ENCODE assay signal across 8 cellular contexts in the genomic region with DNA sequence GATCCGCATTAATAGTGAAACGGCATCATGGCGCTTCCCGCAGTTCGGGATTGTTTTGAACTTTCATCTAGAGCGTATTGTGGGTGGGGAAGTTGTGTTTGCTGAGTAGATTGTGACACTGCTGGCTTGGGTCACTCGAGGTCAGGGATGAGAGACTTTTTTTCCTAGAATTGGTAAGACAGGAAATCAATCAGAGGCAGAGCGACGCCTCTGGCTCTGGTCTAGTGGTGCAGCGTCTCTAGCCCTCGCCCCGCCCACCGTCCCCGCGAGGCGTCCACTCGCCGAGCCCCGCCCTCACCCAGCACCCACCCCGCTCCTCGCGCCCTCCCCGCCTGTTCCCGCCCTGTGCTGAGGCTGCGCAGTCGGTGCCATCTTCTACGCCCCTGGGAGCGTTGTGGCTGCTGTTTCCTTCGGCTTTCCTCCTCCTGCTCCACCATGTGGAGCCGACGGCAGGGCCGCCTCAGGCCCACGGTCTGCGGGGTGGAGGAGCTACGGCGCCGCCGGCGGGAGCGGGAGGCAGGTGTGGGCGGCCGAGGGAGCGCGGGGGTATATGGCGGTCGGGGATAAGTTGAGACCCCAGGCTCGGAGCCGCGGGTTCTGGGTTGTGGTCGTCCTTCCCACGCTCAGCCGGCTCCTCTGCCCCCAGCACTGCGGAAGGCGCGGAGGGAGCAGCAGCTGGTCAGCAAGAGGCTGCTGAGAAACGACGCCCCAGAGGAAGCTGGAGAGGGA. TPM values are rescaled to one million over a fixed set of nuclear protein-coding genes. Genes with fewer than 3 reads are reported as not detected.
A peak's percentile ranks its signal among the peaks of the same experiment; 100 is the strongest.
DNase-seq lines count a peak whose midpoint lies in the region; ATAC-seq, FAIRE-seq and TF ChIP-seq lines count a peak whose summit lies in the region.

Gene TMCO6, plus strand, starts transcription at position 359 of the 729 bp plus-strand sequence. Its CDS starts 77 bp downstream, at position 436.

- H3K9me3 ChIP-seq in DND-41 (ENCODE audit: insufficient read depth, low read length, severe bottlenecking) (no peaks in the 10 kb centered on the region), Karpas-422 (ENCODE audit: low read length) (no peaks in the 10 kb centered on the region)
- H3K9me3 ChIP-seq in naive thymus-derived CD4-positive, alpha-beta T cell (ENCODE audit: control insufficient read depth in 2 of 3, low read length in 3 of 3): no peaks in the 10 kb centered on the region

- intact Hi-C loops in naive thymus-derived CD4-positive, alpha-beta T cell (cut with micrococcal nuclease): loop anchor here (1.0 to 5.0 kb wide), 18 partner anchors 8 to 1442 kb away; partner anchors contain the start of genes ANKHD1 (in 2 of the 2), APBB3 (in 2 of the 2), CYSTM1 (in 2 of the 2) and EIF4EBP3 (in 2 of the 2)

- H3K4me1 ChIP-seq in DND-41 (ENCODE audit: insufficient read depth, low read length) (peaks cover 41% of the 10 kb centered on the region), Karpas-422 (ENCODE audit: low read length) (peaks cover 17% of the 10 kb centered on the region)
- peaks cover 6% of the 10 kb centered on the region in 2 donors for H3K4me1 ChIP-seq in naive thymus-derived CD4-positive, alpha-beta T cell (ENCODE audit: control insufficient read depth in 2 of 2, insufficient read depth in 2 of 2, low read length in 2 of 2)

- H3K27me3 Mint-ChIP-seq in naive thymus-derived CD4-positive, alpha-beta T cell: no peaks in the 10 kb centered on the region
- no peaks in the 10 kb centered on the region for H3K27me3 Mint-ChIP-seq in stimulated activated naive B cell treated with anti-CD40 and anti-IgM and Interleukin-4, amounts not matched to agents 10 μg/mL and 1 μg/mL and 100 μg/mL, for 72 hours

- peak within 1 kb of the TSS; percentile 91 for H3K27ac ChIP-seq in DND-41 (ENCODE audit: low read length)
- H3K27ac ChIP-seq in Karpas-422 (ENCODE audit: low read length): peak within 1 kb of the TSS; percentile 38; the same call in 1 of the 2 replicates
- H3K27ac ChIP-seq in naive thymus-derived CD4-positive, alpha-beta T cell (ENCODE audit: low read depth, low read length): peak within 1 kb of the TSS; percentile 79

- ATAC-seq in DND-41 (ENCODE audit: insufficient read depth, low read depth) (peak; percentile 93), GM21786 (IDR thresholded peaks at IDR 0.05; ENCODE audit: unreplicated experiment) (peak; percentile 88)
- ATAC-seq in naive thymus-derived CD4-positive, alpha-beta T cell: peak; percentile 99
- peak; percentile 89 to 95 for ATAC-seq in stimulated activated naive B cell treated with anti-CD40 and anti-IgM and Interleukin-4, amounts not matched to agents 10 μg/mL and 1 μg/mL and 100 μg/mL, for 72 hours (replicated peaks)

- H3K4me1 Mint-ChIP-seq in naive thymus-derived CD4-positive, alpha-beta T cell: peaks cover 22 to 54% (median 40%) of the 10 kb centered on the region in 7 donors
- H3K4me1 Mint-ChIP-seq in stimulated activated naive B cell treated with anti-CD40 and anti-IgM and Interleukin-4, amounts not matched to agents 10 μg/mL and 1 μg/mL and 100 μg/mL, for 72 hours: peaks cover 23 to 49% of the 10 kb centered on the region in 2 donors

- POLR2A ChIA-PET in naive thymus-derived CD4-positive, alpha-beta T cell (lab: Charles Lee): interaction anchor here (0.8 to 3.5 kb wide), 15 partner anchors 8 to 997 kb away, joined by 3 to 26 read pairs (median 5); partner anchors contain the start of genes ANKHD1, APBB3, EIF4EBP3 and HARS1

- no peaks in the 10 kb centered on the region for H4K20me1 ChIP-seq in DND-41 (ENCODE audit: insufficient read depth, low read length)
- no peaks in the 10 kb centered on the region for H4K20me1 ChIP-seq in Karpas-422 (ENCODE audit: insufficient read depth, low read depth, low read length)

- H3K4me3 ChIP-seq in DND-41 (ENCODE audit: low read depth in 1 of 2, low read length in 2 of 2): peak within 1 kb of the TSS; percentile 55 to 86; a peak in 3 of 4 replicates
- peak within 1 kb of the TSS; percentile 83 for H3K4me3 ChIP-seq in Karpas-422 (ENCODE audit: low read length)
- H3K4me3 ChIP-seq in naive thymus-derived CD4-positive, alpha-beta T cell (ENCODE audit: low read length): peak within 1 kb of the TSS; percentile 66

- DNase-seq in DND-41 (peak; percentile 97), Karpas-422 (peak; percentile 97), RCC 7860 (ENCODE audit: low spot score) (peak; percentile 79), activated T-helper 1 cell treated with Interleukin-2 at 50 U/mL for 16 hours (ENCODE audit: low read depth) (peak; percentile 96), fibroblast of gingiva (ENCODE audit: low read depth) (peak; percentile 97)
- peak; percentile 89 to 96 (median 94) for DNase-seq in naive thymus-derived CD4-positive, alpha-beta T cell
- DNase-seq in stimulated activated naive B cell treated with anti-CD40 and anti-IgM and Interleukin-4, amounts not matched to agents 10 μg/mL and 1 μg/mL and 100 μg/mL, for 72 hours: peak; percentile 91

- FAIRE-seq in RCC 7860 (lab: Jason Lieb, UNC): no peak

- peak within 1 kb of the TSS; percentile 87 to 100 (median 93) for H3K27ac Mint-ChIP-seq in naive thymus-derived CD4-positive, alpha-beta T cell
- H3K27ac Mint-ChIP-seq in stimulated activated naive B cell treated with anti-CD40 and anti-IgM and Interleukin-4, amounts not matched to agents 10 μg/mL and 1 μg/mL and 100 μg/mL, for 72 hours: peak within 1 kb of the TSS; percentile 90

- TF ChIP-seq CTCF in DND-41 (IDR thresholded peaks at IDR 0.05; ENCODE audit: borderline replicate concordance, extremely low read depth, low read length, poor library complexity, severe bottlenecking): peak; percentile 71

- peak within 1 kb of the TSS; percentile 88 for H3K4me2 ChIP-seq in DND-41 (ENCODE audit: insufficient read depth, low read length)
- peak within 1 kb of the TSS; percentile 90 for H3K4me2 ChIP-seq in Karpas-422 (ENCODE audit: low read depth, low read length, poor library complexity, severe bottlenecking)

- H3K36me3 Mint-ChIP-seq in naive thymus-derived CD4-positive, alpha-beta T cell: peaks cover 0 to 18% (median 3%) of the 10 kb centered on the region in 5 donors
- H3K36me3 Mint-ChIP-seq in stimulated activated naive B cell treated with anti-CD40 and anti-IgM and Interleukin-4, amounts not matched to agents 10 μg/mL and 1 μg/mL and 100 μg/mL, for 72 hours: peaks cover 21 to 29% of the 10 kb centered on the region in 2 donors

- peaks cover 31% of the 10 kb centered on the region for H3K36me3 ChIP-seq in DND-41 (ENCODE audit: insufficient read depth, low read length)
- H3K36me3 ChIP-seq in Karpas-422 (ENCODE audit: insufficient read depth, low read length): no peaks in the 10 kb centered on the region; the same call in 1 of the 2 replicates
- peaks cover 0 to 25% (median 0%) of the 10 kb centered on the region in 3 experiments for H3K36me3 ChIP-seq in naive thymus-derived CD4-positive, alpha-beta T cell (ENCODE audit: control insufficient read depth in 2 of 3, insufficient read depth in 3 of 3, low read length in 3 of 3)

- H3K9ac ChIP-seq in DND-41 (ENCODE audit: low read depth, low read length) (peak within 1 kb of the TSS; percentile 85), Karpas-422 (ENCODE audit: low read length) (peak within 1 kb of the TSS; percentile 89)

- peak within 1 kb of the TSS; percentile 86 to 97 (median 93) for H3K4me3 Mint-ChIP-seq in naive thymus-derived CD4-positive, alpha-beta T cell
- peak within 1 kb of the TSS; percentile 81 to 89 for H3K4me3 Mint-ChIP-seq in stimulated activated naive B cell treated with anti-CD40 and anti-IgM and Interleukin-4, amounts not matched to agents 10 μg/mL and 1 μg/mL and 100 μg/mL, for 72 hours

- H3K27me3 ChIP-seq in DND-41 (ENCODE audit: insufficient read depth, low read length, poor library complexity): no peaks in the 10 kb centered on the region
- H3K27me3 ChIP-seq in Karpas-422 (ENCODE audit: low read length): no peaks in the 10 kb centered on the region
- no peaks in the 10 kb centered on the region for H3K27me3 ChIP-seq in naive thymus-derived CD4-positive, alpha-beta T cell (ENCODE audit: control insufficient read depth in 2 of 2, insufficient read depth in 2 of 2, low read length in 2 of 2)

- H3K9me2 ChIP-seq in Karpas-422 (replicated peaks; ENCODE audit: insufficient read depth, low read length): no peaks in the 10 kb centered on the region

- H2AFZ ChIP-seq in DND-41 (ENCODE audit: low read depth, low read length): peak within 1 kb of the TSS; percentile 96
- peak within 1 kb of the TSS; percentile 99 for H2AFZ ChIP-seq in Karpas-422 (ENCODE audit: low read length)

- CTCF ChIA-PET in naive thymus-derived CD4-positive, alpha-beta T cell (lab: Charles Lee): interaction anchor here (0.5 to 1.0 kb wide), 4 partner anchors 39 to 133 kb away, joined by 3 read pairs; no protein-coding TSS in a partner anchor

- H3K79me2 ChIP-seq in DND-41 (ENCODE audit: insufficient read depth, low read length) (peaks cover 33% of the 10 kb centered on the region), Karpas-422 (ENCODE audit: low read length) (peaks cover 27% of the 10 kb centered on the region)

- H3K9me3 Mint-ChIP-seq in naive thymus-derived CD4-positive, alpha-beta T cell: no peaks in the 10 kb centered on the region
- no peaks in the 10 kb centered on the region for H3K9me3 Mint-ChIP-seq in stimulated activated naive B cell treated with anti-CD40 and anti-IgM and Interleukin-4, amounts not matched to agents 10 μg/mL and 1 μg/mL and 100 μg/mL, for 72 hours

RNA-seq across cellular contexts. Expression of gene TMCO6, which starts in this region (rescaled TPM):
- 23.8 and 29.9 TPM in 2 replicates for total RNA-seq in Karpas-422 (2014; rRNA removed; shearing (Covaris generic); ENCODE audit: low replicate concordance)
- total RNA-seq in naive thymus-derived CD4-positive, alpha-beta T cell: 10 to 100 TPM; 24.5 to 55.3 (median 36.4) TPM
- polyA plus RNA-seq in naive thymus-derived CD4-positive, alpha-beta T cell: 10 to 100 TPM; 17.1 to 20.4 TPM

Comparison
In these comparisons a context has a peak if more than half of its experiments do, and no peak if none do; other contexts are left out.
1. Peak in every context shown above with its lines: DNase-seq, ATAC-seq, H3K4me3 ChIP-seq and H3K27ac ChIP-seq.
2. H3K27ac ChIP-seq: peak in every context shown above with its lines; median percentile 91 in DND-41; 79 in naive thymus-derived CD4-positive, alpha-beta T cell; 38 in Karpas-422.